7 cellular contexts compared by ENCODE assay signal in genomic region chr12:94872671-94873367, GRCh38.
DNase-seq lines count a peak whose midpoint lies in the region; ATAC-seq and TF ChIP-seq lines count a peak whose summit lies in the region.

No MANE protein-coding gene starts in this region.

- no peaks in the 10 kb centered on the region for H4K20me1 ChIP-seq in GM23338 (replicated peaks; ENCODE audit: insufficient read depth)

- peak; percentile 52 for DNase-seq in GM23338 (ENCODE audit: low spot score)
- DNase-seq in NCI-H1105 (lab: John Stamatoyannopoulos, UW): peak; percentile 12
- DNase-seq in left cardiac atrium: no peak
- DNase-seq in NOMO-1 (lab: John Stamatoyannopoulos, UW; ENCODE audit: unreplicated experiment in 2 of 2): no peak
- DNase-seq in AG20443 (ENCODE audit: low spot score): no peak

- H3K9me2 ChIP-seq in GM23338 (ENCODE audit: insufficient read depth): no peaks in the 10 kb centered on the region

- H3K9me3 Mint-ChIP-seq in GM23338: peaks cover 5% of the 10 kb centered on the region; the same call in 2 of the 3 replicates

- H3K79me2 ChIP-seq in GM23338 (replicated peaks; ENCODE audit: insufficient read depth): no peaks in the 10 kb centered on the region

- peaks cover 39% of the 10 kb centered on the region for H3K27me3 Mint-ChIP-seq in GM23338 (ENCODE audit: insufficient read depth, low read depth, poor library complexity)

- H3K4me1 ChIP-seq in GM23338 (ENCODE audit: insufficient read depth): peaks cover 27% of the 10 kb centered on the region
- H3K4me1 ChIP-seq in skeletal muscle satellite cell (ENCODE audit: control insufficient read depth, insufficient read depth, low read length): peaks cover 3% of the 10 kb centered on the region

- H3K36me3 ChIP-seq in GM23338 (ENCODE audit: insufficient read depth) (no peaks in the 10 kb centered on the region), skeletal muscle satellite cell (ENCODE audit: insufficient read depth, low read length) (no peaks in the 10 kb centered on the region)

- peaks cover 24% of the 10 kb centered on the region for H3K4me1 Mint-ChIP-seq in GM23338

- no peak overlapping the region for H3K9ac ChIP-seq in skeletal muscle satellite cell (ENCODE audit: low read depth, low read length)

- no peaks in the 10 kb centered on the region for H3K9me3 ChIP-seq in skeletal muscle satellite cell (replicated peaks; ENCODE audit: low read length)

- no peak for TF ChIP-seq CTCF in GM23338 (conservative IDR thresholded peaks at IDR 0.05; ENCODE audit: low read depth in 2 of 2)

- peak overlapping the region; percentile 67 for H3K4me3 Mint-ChIP-seq in GM23338

- no peak overlapping the region for H3K27ac ChIP-seq in GM23338 (ENCODE audit: low read depth)

- H3K4me3 ChIP-seq in GM23338: peak overlapping the region; percentile 80
- H3K4me3 ChIP-seq in skeletal muscle satellite cell (ENCODE audit: low read length): peak overlapping the region; percentile 61

- H3K4me2 ChIP-seq in GM23338: peak overlapping the region; percentile 78
- H3K4me2 ChIP-seq in skeletal muscle satellite cell (ENCODE audit: low read length): peak overlapping the region; percentile 80

- H3K27ac Mint-ChIP-seq in GM23338: no peak overlapping the region

- peaks cover 51% of the 10 kb centered on the region for H3K27me3 ChIP-seq in GM23338 (ENCODE audit: insufficient read depth)
- H3K27me3 ChIP-seq in skeletal muscle satellite cell (ENCODE audit: control insufficient read depth, insufficient read depth, low read length): peaks cover 55% of the 10 kb centered on the region

- intact Hi-C loops in left cardiac atrium (cut with DNase I): no loop called here

- H2AFZ ChIP-seq in GM23338: peak overlapping the region; percentile 72

- no peaks in the 10 kb centered on the region for H3K36me3 Mint-ChIP-seq in GM23338 (ENCODE audit: low read depth)

- no peaks in the 10 kb centered on the region for H3F3A ChIP-seq in GM23338 (replicated peaks; ENCODE audit: low read depth)

- ATAC-seq in GM18861 (IDR thresholded peaks at IDR 0.05; ENCODE audit: unreplicated experiment) (peak; percentile 4), GM23338 (peak; percentile 63), left cardiac atrium (peak; percentile 20 to 39)

TF ChIP-seq in GM23338, 12 proteins besides CTCF, POLR2A, EP300 and RAD21:
- no peak for TF ChIP-seq ZNF462 (CRISPR knock-in tag; IDR thresholded peaks at IDR 0.05)
- no peak for TF ChIP-seq NANOG (IDR thresholded peaks at IDR 0.05; ENCODE audit: borderline replicate concordance)

Comparison
In these comparisons a context has a peak if more than half of its experiments do, and no peak if none do; other contexts are left out.
1. ATAC-seq: peak in every context shown above with its lines; median percentile 63 in GM23338; 30 in left cardiac atrium; 4 in GM18861.
2. DNase-seq: peak in GM23338 (single experiment) and NCI-H1105 (single experiment); none in left cardiac atrium (single experiment), NOMO-1 (0 of 2) and AG20443 (single experiment).